36 cellular contexts compared by ENCODE assay signal in the genomic region with DNA sequence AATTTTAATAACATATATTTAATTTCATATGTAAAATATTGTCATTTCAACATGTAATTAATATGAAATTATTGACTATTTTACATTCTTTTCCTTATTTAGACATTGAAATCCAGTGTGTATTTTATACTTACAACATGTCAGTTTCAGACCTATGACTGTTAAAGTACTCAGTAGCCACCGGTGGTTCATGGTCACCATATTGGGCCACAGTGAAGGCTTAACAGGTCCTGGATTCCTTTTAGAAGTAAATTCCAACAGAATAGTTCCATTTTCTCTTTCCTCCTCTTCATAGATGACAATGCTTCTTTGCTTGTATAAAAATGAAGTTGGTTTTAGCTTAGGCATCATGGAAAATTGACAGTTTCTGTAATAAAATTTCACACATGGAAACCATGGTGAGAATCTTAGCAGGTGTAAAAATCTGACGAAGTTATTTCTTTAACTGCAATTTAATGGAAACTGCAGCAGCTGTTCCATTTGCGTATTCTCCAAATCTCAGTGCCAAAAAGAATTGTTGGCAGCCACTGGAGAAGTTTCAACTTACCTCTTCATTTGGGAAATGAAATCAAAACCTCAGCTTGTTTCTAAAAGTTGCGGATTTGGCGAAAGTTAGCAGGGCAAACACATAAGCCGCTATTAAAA.
"Had no signal": no experiment of that assay in that cellular context is flagged by ENCODE, and none has a peak within 500 bp of the region (broad histone marks: within the 10 kb centered on the region; RNA-seq: fewer than 3 reads in every experiment).

No MANE protein-coding gene starts in this region.

- H3K4me1 ChIP-seq: adrenal gland, body of pancreas, breast epithelium had no signal

- DNase-seq: activated B cell treated with CpG ODN at 0.5 μM for 24 hours; activated CD4-positive, alpha-beta memory T cell treated with anti-CD3 and anti-CD28 coated beads for 36 hours; activated CD4-positive, alpha-beta T cell treated with anti-CD3 and anti-CD28 coated beads for 4 hours; activated CD4-positive, alpha-beta T cell treated with anti-CD3 and anti-CD28 coated beads, Interleukin-2, amount 10 ng/mL, durations not matched to agents 24 days and 14 days; activated CD4-positive, alpha-beta T cell treated with anti-CD3 and anti-CD28 coated beads, Interleukin-2, amount 50 U/mL, for 1 hour; activated CD4-positive, alpha-beta T cell treated with anti-CD3 and anti-CD28 coated beads, Interleukin-2, amount 50 U/mL, for 4 hours; activated CD4-positive, CD25-positive, alpha-beta regulatory T cell treated with anti-CD3 and anti-CD28 coated beads, Interleukin-2, amount 50 U/mL, for 72 hours; activated CD8-positive, alpha-beta memory T cell treated with anti-CD3 and anti-CD28 coated beads, Interleukin-2, amount 50 U/mL, for 4 hours; activated CD8-positive, alpha-beta T cell treated with anti-CD3 and anti-CD28 coated beads for 36 hours; activated effector memory CD4-positive, alpha-beta T cell treated with anti-CD3 and anti-CD28 coated beads, Interleukin-2, amount 50 U/mL, for 16 hours; activated gamma-delta T cell treated with Interleukin-2 at 50 U/mL for 16 hours; activated naive CD4-positive, alpha-beta T cell; activated naive CD4-positive, alpha-beta T cell treated with anti-CD3 and anti-CD28 coated beads for 36 hours; activated naive CD4-positive, alpha-beta T cell treated with anti-CD3 and anti-CD28 coated beads, Interleukin-2, amount 50 U/mL, for 16 hours; activated naive CD8-positive, alpha-beta T cell treated with anti-CD3 and anti-CD28 coated beads for 36 hours; activated T-cell treated with anti-CD3 and anti-CD28 coated beads for 4 hours; activated T-cell treated with anti-CD3 and anti-CD28 coated beads, Interleukin-2, amount 50 U/mL, for 1 hour; activated T-cell treated with anti-CD3 and anti-CD28 coated beads, Interleukin-2, amount 50 U/mL, for 4 hours; activated T-cell treated with anti-CD3 and anti-CD28 coated beads, Interleukin-2, amount 50 U/mL, for 72 hours; adrenal gland; amniotic stem cell; aorta; brain microvascular endothelial cell; SW 1271; T-helper 1 cell; T-helper 2 cell; T-helper 9 cell had no signal

- H3K9me3 Mint-ChIP-seq: activated B cell treated with CpG ODN at 0.5 μM for 24 hours; activated CD4-positive, alpha-beta memory T cell treated with anti-CD3 and anti-CD28 coated beads for 36 hours; activated CD4-positive, alpha-beta T cell treated with anti-CD3 and anti-CD28 coated beads, Interleukin-2, amount 10 ng/mL, durations not matched to agents 24 days and 14 days; activated naive CD4-positive, alpha-beta T cell treated with anti-CD3 and anti-CD28 coated beads for 36 hours; activated T-cell treated with anti-CD3 and anti-CD28 coated beads, Interleukin-2, amount 50 U/mL, for 4 hours; activated T-helper 1 cell treated with anti-CD3 and anti-CD28 coated beads, Interleukin-12 subunit alpha, Interleukin-12 subunit beta, Interleukin-2, Interleukin-4 antibody, amounts not matched to agents 30 ng/mL and 10 ng/mL and 1 ng/mL, durations not matched to agents 14 hours and 24 hours and 36 hours; activated T-helper 17 cell treated with anti-CD3 and anti-CD28 coated beads, Interleukin-2, amount 50 U/mL, for 72 hours; central memory CD8-positive, alpha-beta T cell; T-helper 2 cell treated with Interferon-gamma antibody and Interleukin-4, amounts not matched to agents 5 μg/mL and 100 μg/mL, for 36 hours had no signal

- H3K27me3 ChIP-seq: adrenal gland, body of pancreas, brain microvascular endothelial cell, breast epithelium had no signal

- H3K4me3 Mint-ChIP-seq: activated B cell treated with CpG ODN at 0.5 μM for 24 hours; activated CD4-positive, alpha-beta memory T cell treated with anti-CD3 and anti-CD28 coated beads for 36 hours; activated CD4-positive, alpha-beta T cell treated with anti-CD3 and anti-CD28 coated beads, Interleukin-2, amount 10 ng/mL, durations not matched to agents 24 days and 14 days; activated CD8-positive, alpha-beta T cell treated with anti-CD3 and anti-CD28 coated beads for 36 hours; activated naive CD4-positive, alpha-beta T cell treated with anti-CD3 and anti-CD28 coated beads for 36 hours; activated naive CD8-positive, alpha-beta T cell treated with anti-CD3 and anti-CD28 coated beads for 36 hours; activated T-cell treated with anti-CD3 and anti-CD28 coated beads, Interleukin-2, amount 50 U/mL, for 4 hours; activated T-cell treated with anti-CD3 and anti-CD28 coated beads, Interleukin-2, amount 50 U/mL, for 72 hours; activated T-helper 1 cell treated with anti-CD3 and anti-CD28 coated beads, Interleukin-12 subunit alpha, Interleukin-12 subunit beta, Interleukin-2, Interleukin-4 antibody, amounts not matched to agents 30 ng/mL and 10 ng/mL and 1 ng/mL, durations not matched to agents 14 hours and 24 hours and 36 hours; activated T-helper 17 cell treated with anti-CD3 and anti-CD28 coated beads, Interleukin-2, amount 50 U/mL, for 72 hours; central memory CD8-positive, alpha-beta T cell; T-helper 1 cell treated with Interleukin-12 subunit alpha and Interleukin-12 subunit beta and Interleukin-4 antibody, amounts not matched to agents 30 μg/mL and 1 μg/mL, for 36 hours; T-helper 2 cell treated with Interferon-gamma antibody and Interleukin-4, amounts not matched to agents 5 μg/mL and 100 μg/mL, for 36 hours had no signal

- H3K4me3 ChIP-seq: adrenal gland, body of pancreas, breast epithelium had no signal

- ATAC-seq: activated CD8-positive, alpha-beta T cell treated with anti-CD3 and anti-CD28 coated beads for 36 hours; activated naive CD4-positive, alpha-beta T cell treated with anti-CD3 and anti-CD28 coated beads, Interleukin-2, amount 50 U/mL, for 72 hours; activated T-cell treated with anti-CD3 and anti-CD28 coated beads, Interleukin-2, amount 50 U/mL, for 4 hours; activated T-cell treated with anti-CD3 and anti-CD28 coated beads, Interleukin-2, amount 50 U/mL, for 72 hours; activated T-helper 17 cell treated with anti-CD3 and anti-CD28 coated beads, Interleukin-2, amount 50 U/mL, for 72 hours; body of pancreas had no signal

- H3K9me3 ChIP-seq: adrenal gland, body of pancreas, breast epithelium had no signal

- H3K27me3 Mint-ChIP-seq: activated B cell treated with CpG ODN at 0.5 μM for 24 hours; activated CD4-positive, alpha-beta memory T cell treated with anti-CD3 and anti-CD28 coated beads for 36 hours; activated CD4-positive, alpha-beta T cell treated with anti-CD3 and anti-CD28 coated beads, Interleukin-2, amount 10 ng/mL, durations not matched to agents 24 days and 14 days; activated naive CD8-positive, alpha-beta T cell treated with anti-CD3 and anti-CD28 coated beads for 36 hours had no signal

- H3K36me3 ChIP-seq: adrenal gland, brain microvascular endothelial cell, breast epithelium had no signal

- H3K36me3 Mint-ChIP-seq: activated CD4-positive, alpha-beta memory T cell treated with anti-CD3 and anti-CD28 coated beads for 36 hours; activated naive CD8-positive, alpha-beta T cell treated with anti-CD3 and anti-CD28 coated beads for 36 hours had no signal

- H3K27ac Mint-ChIP-seq: activated B cell treated with CpG ODN at 0.5 μM for 24 hours; activated CD4-positive, alpha-beta memory T cell treated with anti-CD3 and anti-CD28 coated beads for 36 hours; activated CD4-positive, alpha-beta T cell treated with anti-CD3 and anti-CD28 coated beads, Interleukin-2, amount 10 ng/mL, durations not matched to agents 24 days and 14 days; activated CD8-positive, alpha-beta T cell treated with anti-CD3 and anti-CD28 coated beads for 36 hours; activated naive CD4-positive, alpha-beta T cell treated with anti-CD3 and anti-CD28 coated beads for 36 hours; activated naive CD4-positive, alpha-beta T cell treated with anti-CD3 and anti-CD28 coated beads, Interleukin-2, amount 50 U/mL, for 72 hours; activated naive CD8-positive, alpha-beta T cell treated with anti-CD3 and anti-CD28 coated beads for 36 hours; activated T-cell treated with anti-CD3 and anti-CD28 coated beads, Interleukin-2, amount 50 U/mL, for 72 hours; activated T-helper 1 cell treated with anti-CD3 and anti-CD28 coated beads, Interleukin-12 subunit alpha, Interleukin-12 subunit beta, Interleukin-2, Interleukin-4 antibody, amounts not matched to agents 30 ng/mL and 10 ng/mL and 1 ng/mL, durations not matched to agents 14 hours and 24 hours and 36 hours; activated T-helper 17 cell treated with anti-CD3 and anti-CD28 coated beads, Interleukin-2, amount 50 U/mL, for 72 hours; T-helper 1 cell treated with Interleukin-12 subunit alpha and Interleukin-12 subunit beta and Interleukin-4 antibody, amounts not matched to agents 30 μg/mL and 1 μg/mL, for 36 hours; T-helper 2 cell treated with Interferon-gamma antibody and Interleukin-4, amounts not matched to agents 5 μg/mL and 100 μg/mL, for 36 hours had no signal

- H3K27ac ChIP-seq: adrenal gland, brain microvascular endothelial cell, breast epithelium, VCaP had no signal

- H3K4me1 Mint-ChIP-seq: activated B cell treated with CpG ODN at 0.5 μM for 24 hours; activated CD4-positive, alpha-beta T cell treated with anti-CD3 and anti-CD28 coated beads, Interleukin-2, amount 10 ng/mL, durations not matched to agents 24 days and 14 days; activated naive CD8-positive, alpha-beta T cell treated with anti-CD3 and anti-CD28 coated beads for 36 hours; activated T-helper 17 cell treated with anti-CD3 and anti-CD28 coated beads, Interleukin-2, amount 50 U/mL, for 72 hours; central memory CD8-positive, alpha-beta T cell had no signal
